9 cellular contexts compared by ENCODE assay signal in genomic region chrX:1521459-1521956, GRCh38. TPM values are rescaled to one million over a fixed set of nuclear protein-coding genes. Genes with fewer than 3 reads are reported as not detected.
A peak's percentile ranks its signal among the peaks of the same experiment; 100 is the strongest.
DNase-seq lines count a peak whose midpoint lies in the region; ATAC-seq and TF ChIP-seq lines count a peak whose summit lies in the region.
"Had no signal": no experiment of that assay in that cellular context is flagged by ENCODE, and none has a peak within 500 bp of the region (broad histone marks: within the 10 kb centered on the region; RNA-seq: fewer than 3 reads in every experiment).

No MANE protein-coding gene starts in this region.

- H3K9me3 Mint-ChIP-seq in activated CD8-positive, alpha-beta T cell treated with anti-CD3 and anti-CD28 coated beads for 36 hours = no peaks in the 10 kb centered on the region
- peaks cover 0 to 12% (median 0%) of the 10 kb centered on the region in 7 donors for H3K9me3 Mint-ChIP-seq in naive B cell

- POLR2A ChIA-PET in activated CD8-positive, alpha-beta T cell treated with anti-CD3 and anti-CD28 coated beads for 36 hours (lab: Charles Lee) = no interaction called here

- peaks cover 18% of the 10 kb centered on the region for H3K36me3 Mint-ChIP-seq in activated CD8-positive, alpha-beta T cell treated with anti-CD3 and anti-CD28 coated beads for 36 hours (ENCODE audit: low read depth)
- H3K36me3 Mint-ChIP-seq in naive B cell = peaks cover 20 to 40% of the 10 kb centered on the region in 2 donors

- H3K4me3 ChIP-seq in HL-60 (replicated peaks; ENCODE audit: insufficient read depth, low read length) (no peak overlapping the region), uterus (no peak overlapping the region)
- H3K4me3 ChIP-seq: dorsolateral prefrontal cortex had no signal

- TF ChIP-seq CTCF in GM10266 (IDR thresholded peaks at IDR 0.05; ENCODE audit: control insufficient read depth, insufficient read depth, low read depth, missing control alignments) (no peak), HL-60 (IDR thresholded peaks at IDR 0.05; ENCODE audit: insufficient read depth, low read length) (no peak), uterus (IDR thresholded peaks at IDR 0.05) (no peak)
- no peak for TF ChIP-seq CTCF in activated CD8-positive, alpha-beta T cell treated with anti-CD3 and anti-CD28 coated beads for 36 hours (IDR thresholded peaks at IDR 0.05)

- H3K4me3 Mint-ChIP-seq in activated CD8-positive, alpha-beta T cell treated with anti-CD3 and anti-CD28 coated beads for 36 hours = peak overlapping the region; percentile 67
- H3K4me3 Mint-ChIP-seq in naive B cell = peak overlapping the region; percentile 71 to 92 (median 88)

- H3K27me3 Mint-ChIP-seq in activated CD8-positive, alpha-beta T cell treated with anti-CD3 and anti-CD28 coated beads for 36 hours = no peaks in the 10 kb centered on the region
- H3K27me3 Mint-ChIP-seq in naive B cell = no peaks in the 10 kb centered on the region

- no peaks in the 10 kb centered on the region for H3K36me3 ChIP-seq in uterus

- H3K4me1 Mint-ChIP-seq in activated CD8-positive, alpha-beta T cell treated with anti-CD3 and anti-CD28 coated beads for 36 hours (ENCODE audit: low read depth) = peaks cover 49% of the 10 kb centered on the region
- peaks cover 56 to 65% (median 61%) of the 10 kb centered on the region in 3 donors for H3K4me1 Mint-ChIP-seq in naive B cell

- CTCF ChIA-PET in activated CD8-positive, alpha-beta T cell treated with anti-CD3 and anti-CD28 coated beads for 36 hours (lab: Charles Lee) = no interaction called here

- peak overlapping the region; percentile 7 for H3K27ac ChIP-seq in HL-60 (replicated peaks)
- no peak overlapping the region for H3K27ac ChIP-seq in uterus
- H3K27ac ChIP-seq: dorsolateral prefrontal cortex had no signal

- intact Hi-C loops in activated CD8-positive, alpha-beta T cell treated with anti-CD3 and anti-CD28 coated beads for 36 hours (cut with micrococcal nuclease) = no loop called here
- intact Hi-C loops in uterus (cut with DNase I; ENCODE audit: low total_unique reads) = no loop called here

- peak; percentile 83 for ATAC-seq in GM21515 (IDR thresholded peaks at IDR 0.05; ENCODE audit: unreplicated experiment)
- ATAC-seq in activated CD8-positive, alpha-beta T cell treated with anti-CD3 and anti-CD28 coated beads for 36 hours = peak; percentile 84
- ATAC-seq in naive B cell (ENCODE audit: low read depth in 2 of 2) = peak; percentile 95

- peak overlapping the region; percentile 82 for H3K27ac Mint-ChIP-seq in activated CD8-positive, alpha-beta T cell treated with anti-CD3 and anti-CD28 coated beads for 36 hours
- peak overlapping the region; percentile 99 to 100 (median 100) for H3K27ac Mint-ChIP-seq in naive B cell

- no peaks in the 10 kb centered on the region for H3K4me1 ChIP-seq in uterus

- TF ChIP-seq POLR2A in uterus (IDR thresholded peaks at IDR 0.05) = no peak

- DNase-seq in GM10266 (ENCODE audit: extremely low spot score) (peak; percentile 80), HL-60 (ENCODE audit: low read depth in 1 of 2, low spot score in 1 of 2) (peak; percentile 60 to 86), naive B cell (peak; percentile 96), NCI-H2081 treated with DMSO at 0.1 percent for 48 hours (lab: John Stamatoyannopoulos, UW) (no peak), uterus (no peak), foreskin melanocyte (no peak)
- peak; percentile 89 for DNase-seq in activated CD8-positive, alpha-beta T cell treated with anti-CD3 and anti-CD28 coated beads for 36 hours

- no peaks in the 10 kb centered on the region for H3K9me3 ChIP-seq in uterus

- no peaks in the 10 kb centered on the region for H3K27me3 ChIP-seq in HL-60 (ENCODE audit: insufficient read depth, poor library complexity, severe bottlenecking)
- H3K27me3 ChIP-seq in uterus = no peaks in the 10 kb centered on the region

RNA-seq across cellular contexts. Expression of gene P2RY8, which starts 15.5 kb away (rescaled TPM):
- total RNA-seq in activated CD8-positive, alpha-beta T cell treated with anti-CD3 and anti-CD28 coated beads for 36 hours = 10 to 100 TPM; 27.5 to 28.3 TPM
- polyA plus RNA-seq in naive B cell (ENCODE audit: low read depth in 6 of 6) = 100 to 1,000 TPM; 227 to 320 (median 275) TPM
- 1 to 10 TPM in 1 of 4 donors, under 1 TPM in 2, not detected in 1; 0.59 to 3.6 (median 0.90) TPM for total RNA-seq in uterus

Comparison
In these comparisons a context has a peak if more than half of its experiments do, and no peak if none do; other contexts are left out.
1. DNase-seq: peak in GM10266 (single experiment), HL-60 (2 of 2), activated CD8-positive, alpha-beta T cell treated with anti-CD3 and anti-CD28 coated beads for 36 hours (single experiment) and naive B cell (single experiment); none in NCI-H2081 treated with DMSO at 0.1 percent for 48 hours (single experiment), uterus (0 of 2) and foreskin melanocyte (single experiment).
2. RNA of gene P2RY8, which starts 15.5 kb away (total RNA-seq): 27.5 to 28.3 TPM in activated CD8-positive, alpha-beta T cell treated with anti-CD3 and anti-CD28 coated beads for 36 hours; 0.59 to 3.6 TPM in uterus; every median in the first group is over 4 times any median in the second.
3. Peak in every context shown above with its lines, with median percentiles within 50 percentile points of each other: ATAC-seq.